Comparison of ENCODE assay signal across 27 cellular contexts in the genomic region with DNA sequence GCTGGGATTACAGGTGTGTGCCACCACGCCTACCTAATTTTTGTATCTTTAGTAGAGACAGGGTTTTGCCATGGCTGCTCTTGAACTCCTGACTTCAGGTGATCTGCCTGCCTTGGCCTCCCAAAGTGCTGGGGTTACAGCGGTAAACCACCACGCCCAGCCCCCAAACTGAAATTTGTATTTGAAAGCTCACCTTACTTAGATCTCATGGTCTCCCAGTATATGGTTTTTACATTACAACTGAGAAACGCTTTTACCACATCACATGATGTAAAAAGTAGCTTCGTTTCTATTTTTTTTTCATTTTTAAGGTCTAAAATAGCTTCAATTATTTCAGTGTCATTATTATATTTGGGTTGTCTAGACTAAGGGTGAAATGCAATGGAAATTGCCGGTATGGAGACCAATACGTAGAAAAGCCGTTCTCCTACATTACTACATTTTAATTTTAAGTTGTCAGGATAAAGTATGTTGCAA.
"Had no signal": no experiment of that assay in that cellular context is flagged by ENCODE, and none has a peak within 500 bp of the region (broad histone marks: within the 10 kb centered on the region; RNA-seq: fewer than 3 reads in every experiment).

No MANE protein-coding gene starts in this region.

- DNase-seq: stimulated activated CD4-positive, alpha-beta T cell treated with anti-CD3 and anti-CD28 coated beads, Interleukin-2, amount 100 ng/mL, for 48 hours; stimulated activated CD4-positive, alpha-beta T cell treated with anti-CD3 and anti-CD28 coated beads, Interleukin-4, amount 100 ng/mL, for 1 hour; stimulated activated CD4-positive, alpha-beta T cell treated with anti-CD3 and anti-CD28 coated beads, Interleukin-4, amount 100 ng/mL, for 24 hours; stimulated activated CD4-positive, alpha-beta T cell treated with anti-CD3 and anti-CD28 coated beads, Interleukin-4, amount 100 ng/mL, for 4 hours; stimulated activated CD8-positive, alpha-beta memory T cell treated with anti-CD3 and anti-CD28 coated beads, Interleukin-4, amount 100 ng/mL, for 48 hours; stimulated activated naive B cell treated with anti-CD40 and anti-IgM and Interleukin-4, amounts not matched to agents 10 μg/mL and 1 μg/mL and 100 μg/mL, for 72 hours; stimulated activated naive CD4-positive, alpha-beta T cell; stimulated activated naive CD4-positive, alpha-beta T cell treated with Interleukin-2 at 50 U/mL for 16 hours; stimulated activated naive CD8-positive, alpha-beta T cell treated with anti-CD3 and anti-CD28 coated beads, Interleukin-15, amount 100 ng/mL, for 72 hours; stimulated activated naive CD8-positive, alpha-beta T cell treated with anti-CD3 and anti-CD28 coated beads, Interleukin-15, Interleukin-2, amounts not matched to agents 100 U/mL and 50 U/mL, for 24 hours; stomach; substantia nigra; testis; thyroid gland; tibial artery; transverse colon; trophoblast cell; upper lobe of left lung; upper lobe of right lung; uterus had no signal

- ATAC-seq: stimulated activated effector memory CD8-positive, alpha-beta T cell treated with anti-CD3 and anti-CD28 coated beads, Interleukin-12 subunit alpha, Interleukin-12 subunit beta, amount 100 ng/mL, for 72 hours; stimulated activated memory B cell treated with anti-CD40 and anti-IgM and Interleukin-4, amounts not matched to agents 10 μg/mL and 1 μg/mL and 100 μg/mL, for 72 hours; stimulated activated naive B cell treated with anti-CD40 and anti-IgM and Interleukin-4, amounts not matched to agents 10 μg/mL and 1 μg/mL and 100 μg/mL, for 72 hours; stimulated activated naive CD8-positive, alpha-beta T cell treated with anti-CD3 and anti-CD28 coated beads, Interleukin-15, amount 100 ng/mL, for 72 hours; stimulated activated naive CD8-positive, alpha-beta T cell treated with anti-CD3 and anti-CD28 coated beads, Interleukin-15, Interleukin-2, amounts not matched to agents 100 U/mL and 50 U/mL, for 24 hours; upper lobe of right lung had no signal

- H3K4me1 ChIP-seq: stomach, suprapubic skin, testis, thyroid gland, tibial artery, tibial nerve, transverse colon, upper lobe of left lung, upper lobe of right lung, uterus, vagina had no signal

- H3K36me3 ChIP-seq: suprapubic skin, thoracic aorta, thyroid gland, transverse colon, upper lobe of left lung, upper lobe of right lung, uterus, vagina had no signal

- H3K9me3 ChIP-seq: stomach, suprapubic skin, testis, thoracic aorta, thyroid gland, tibial artery, transverse colon, upper lobe of left lung, upper lobe of right lung, uterus, vagina had no signal

- FAIRE-seq: urothelium cell line had no signal

- H3K27ac ChIP-seq: stomach, suprapubic skin, testis, thoracic aorta, thyroid gland, tibial artery, tibial nerve, transverse colon, upper lobe of left lung, upper lobe of right lung, uterus, vagina had no signal

- H3K4me3 ChIP-seq: stomach, suprapubic skin, testis, thoracic aorta, thyroid gland, tibial artery, tibial nerve, transverse colon, upper lobe of left lung, upper lobe of right lung, uterus, vagina had no signal

- H3K27me3 ChIP-seq: stomach, suprapubic skin, testis, thyroid gland, tibial artery, tibial nerve, transverse colon, upper lobe of left lung, upper lobe of right lung, uterus, vagina had no signal
